Comparison of ENCODE assay signal across 8 cellular contexts in genomic region chr3:183427206-183428139, GRCh38. TPM values are rescaled to one million over a fixed set of nuclear protein-coding genes. Genes with fewer than 3 reads are reported as not detected.
DNase-seq lines count a peak whose midpoint lies in the region; ATAC-seq, FAIRE-seq and TF ChIP-seq lines count a peak whose summit lies in the region.

No MANE protein-coding gene starts in this region.

- POLR2A ChIA-PET in PC-3 (lab: Charles Lee; ENCODE audit: unreplicated experiment) = no interaction called here

- H3K9me2 ChIP-seq in PC-3 (replicated peaks; ENCODE audit: low read length) = no peaks in the 10 kb centered on the region

- no peaks in the 10 kb centered on the region for H3K27me3 ChIP-seq in PC-3 (ENCODE audit: low read length)
- H3K27me3 ChIP-seq in parathyroid adenoma (ENCODE audit: control insufficient read depth, insufficient read depth, low read length) = no peaks in the 10 kb centered on the region

- no peaks in the 10 kb centered on the region for H4K20me1 ChIP-seq in PC-3 (ENCODE audit: low read length)

- H3K79me2 ChIP-seq in PC-3 (ENCODE audit: low read length) (no peaks in the 10 kb centered on the region), parathyroid adenoma (peaks cover 16% of the 10 kb centered on the region)

- H3K9me3 ChIP-seq in PC-3 (ENCODE audit: low read length) (no peaks in the 10 kb centered on the region), parathyroid adenoma (ENCODE audit: control insufficient read depth, low read length) (no peaks in the 10 kb centered on the region)

- no peak overlapping the region for H3K27ac ChIP-seq in PC-3 (ENCODE audit: low read length)
- peak overlapping the region; percentile 81 for H3K27ac ChIP-seq in parathyroid adenoma

- TF ChIP-seq CTCF in PC-3 (conservative IDR thresholded peaks at IDR 0.05; ENCODE audit: low read depth, low read length) (no peak), epithelial cell of esophagus (IDR thresholded peaks at IDR 0.05; ENCODE audit: insufficient read depth, low read depth, low read length, missing control alignments) (no peak), parathyroid adenoma (IDR thresholded peaks at IDR 0.05) (no peak)

- FAIRE-seq in GM19239 (lab: Jason Lieb, UNC) = no peak

- H2AFZ ChIP-seq in PC-3 (ENCODE audit: low read length) = peak overlapping the region; percentile 96
- H2AFZ ChIP-seq in parathyroid adenoma = peak overlapping the region; percentile 72

- H3K4me1 ChIP-seq in PC-3 (ENCODE audit: insufficient read depth, low read length) (0 out of 2 replicates have a peak, but pooled peaks cover 15% of the 10 kb centered on the region), parathyroid adenoma (no peaks in the 10 kb centered on the region)

- peak overlapping the region; percentile 71 for H3K9ac ChIP-seq in PC-3 (ENCODE audit: low read length)
- H3K9ac ChIP-seq in parathyroid adenoma = peak overlapping the region; percentile 69

- H3K36me3 ChIP-seq in PC-3 (ENCODE audit: low read depth, low read length) (no peaks in the 10 kb centered on the region), parathyroid adenoma (ENCODE audit: control insufficient read depth, insufficient read depth, low read length) (no peaks in the 10 kb centered on the region)

- H3K4me2 ChIP-seq in PC-3 (ENCODE audit: low read length) (peak overlapping the region; percentile 92), parathyroid adenoma (ENCODE audit: low read length) (peak overlapping the region; percentile 96)

- BruUV-seq in PC-3 (replicated peaks; lab: Mats Ljungman, UMichigan) = TSS peak; percentile 73

- intact Hi-C loops in PC-3 (cut with micrococcal nuclease) = loop anchor here (2.0 kb wide), 1 partner anchor 19 kb away; no protein-coding TSS in a partner anchor

- DNase-seq in NCI-H1436 (lab: John Stamatoyannopoulos, UW) = peak; percentile 14
- DNase-seq in NCI-H1436 treated with DMSO at 0.1 percent for 48 hours (lab: John Stamatoyannopoulos, UW) = no peak
- DNase-seq in PC-3 = no peak
- no peak for DNase-seq in epithelial cell of esophagus (ENCODE audit: low read depth)
- DNase-seq in GM19239 (ENCODE audit: insufficient read length, low spot score) = no peak
- DNase-seq in SKM-1 (lab: John Stamatoyannopoulos, UW; ENCODE audit: unreplicated experiment) = no peak

- ATAC-seq in PC-3 (no peak), HG03521 (IDR thresholded peaks at IDR 0.05; ENCODE audit: unreplicated experiment) (no peak)

- H3K4me3 ChIP-seq in PC-3 (ENCODE audit: low read length) (peak overlapping the region; percentile 81), epithelial cell of esophagus (ENCODE audit: low read length) (peak overlapping the region; percentile 52), parathyroid adenoma (ENCODE audit: low read depth, low read length) (peak overlapping the region; percentile 65)

- no peaks in the 10 kb centered on the region for H3F3A ChIP-seq in PC-3 (ENCODE audit: low read length, unreplicated experiment)

- CTCF ChIA-PET in PC-3 (lab: Charles Lee) = no interaction called here

RNA-seq across cellular contexts. Expression of gene MCF2L2, which starts 0.9 kb away (rescaled TPM):
- 3.6 and 3.9 TPM in 2 replicates for total RNA-seq in PC-3 (2014; rRNA removed)
